In the genomic region with DNA sequence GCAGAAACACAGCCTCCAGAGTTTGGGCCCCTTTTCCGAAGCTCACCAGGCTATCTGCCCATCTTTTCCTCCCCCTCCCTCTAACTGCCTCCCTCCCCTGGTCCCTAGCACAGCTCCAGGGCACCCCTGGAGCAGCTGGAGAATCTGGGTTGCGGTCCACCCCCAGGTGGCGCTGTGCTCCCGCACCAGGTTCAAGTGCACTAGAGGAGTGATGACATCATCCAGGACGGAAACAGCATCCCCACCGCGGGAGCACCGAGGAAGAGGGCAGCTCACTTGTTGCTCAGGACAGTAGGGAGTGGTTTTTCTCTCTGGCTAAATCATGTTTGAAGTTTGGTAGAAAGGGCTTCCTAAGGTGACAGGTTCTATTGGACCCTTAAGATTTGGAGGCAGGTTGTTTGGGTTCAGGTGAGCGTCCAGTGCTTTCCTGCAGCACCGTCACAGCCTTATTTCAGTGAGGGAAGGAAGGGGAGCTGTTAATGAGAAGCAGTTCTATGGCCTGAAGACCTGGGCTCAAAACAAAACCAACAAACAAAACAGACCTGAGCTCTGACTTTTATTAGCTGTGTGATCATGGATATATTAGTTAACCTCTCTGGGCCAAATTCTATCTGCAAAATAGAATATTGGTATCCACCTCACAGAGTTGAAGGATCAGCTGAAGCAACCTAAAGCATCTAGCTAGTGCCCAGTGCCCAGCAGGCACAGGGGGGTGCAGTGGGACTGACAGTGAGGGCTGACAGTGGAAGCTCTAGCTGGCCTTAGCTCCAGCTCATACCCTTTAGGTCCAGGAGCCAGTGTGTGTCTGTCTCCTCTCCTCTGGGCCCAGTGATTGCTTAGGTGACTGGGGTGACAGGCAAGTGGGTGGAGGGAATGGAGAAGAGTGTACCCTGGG, we compare ENCODE assay signal across 1 cellular context.
TF ChIP-seq lines count a peak whose summit lies in the region.

No MANE protein-coding gene starts in this region.

TF ChIP-seq in GM23338, 12 proteins besides CTCF, POLR2A, EP300 and RAD21 (continued from another document):
- TF ChIP-seq POLR2AphosphoS5 (IDR thresholded peaks at IDR 0.05; ENCODE audit: low read depth): no peak
- TF ChIP-seq CREB1 (CRISPR knock-in tag; IDR thresholded peaks at IDR 0.05; ENCODE audit: low read depth): peak; percentile 85
- TF ChIP-seq, protein P1, sequence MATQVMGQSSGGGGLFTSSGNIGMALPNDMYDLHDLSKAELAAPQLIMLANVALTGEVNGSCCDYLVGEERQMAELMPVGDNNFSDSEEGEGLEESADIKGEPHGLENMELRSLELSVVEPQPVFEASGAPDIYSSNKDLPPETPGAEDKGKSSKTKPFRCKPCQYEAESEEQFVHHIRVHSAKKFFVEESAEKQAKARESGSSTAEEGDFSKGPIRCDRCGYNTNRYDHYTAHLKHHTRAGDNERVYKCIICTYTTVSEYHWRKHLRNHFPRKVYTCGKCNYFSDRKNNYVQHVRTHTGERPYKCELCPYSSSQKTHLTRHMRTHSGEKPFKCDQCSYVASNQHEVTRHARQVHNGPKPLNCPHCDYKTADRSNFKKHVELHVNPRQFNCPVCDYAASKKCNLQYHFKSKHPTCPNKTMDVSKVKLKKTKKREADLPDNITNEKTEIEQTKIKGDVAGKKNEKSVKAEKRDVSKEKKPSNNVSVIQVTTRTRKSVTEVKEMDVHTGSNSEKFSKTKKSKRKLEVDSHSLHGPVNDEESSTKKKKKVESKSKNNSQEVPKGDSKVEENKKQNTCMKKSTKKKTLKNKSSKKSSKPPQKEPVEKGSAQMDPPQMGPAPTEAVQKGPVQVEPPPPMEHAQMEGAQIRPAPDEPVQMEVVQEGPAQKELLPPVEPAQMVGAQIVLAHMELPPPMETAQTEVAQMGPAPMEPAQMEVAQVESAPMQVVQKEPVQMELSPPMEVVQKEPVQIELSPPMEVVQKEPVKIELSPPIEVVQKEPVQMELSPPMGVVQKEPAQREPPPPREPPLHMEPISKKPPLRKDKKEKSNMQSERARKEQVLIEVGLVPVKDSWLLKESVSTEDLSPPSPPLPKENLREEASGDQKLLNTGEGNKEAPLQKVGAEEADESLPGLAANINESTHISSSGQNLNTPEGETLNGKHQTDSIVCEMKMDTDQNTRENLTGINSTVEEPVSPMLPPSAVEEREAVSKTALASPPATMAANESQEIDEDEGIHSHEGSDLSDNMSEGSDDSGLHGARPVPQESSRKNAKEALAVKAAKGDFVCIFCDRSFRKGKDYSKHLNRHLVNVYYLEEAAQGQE (IDR thresholded peaks at IDR 0.05; ENCODE audit: unreplicated experiment): no peak
- no peak for TF ChIP-seq STAT1 (IDR thresholded peaks at IDR 0.05; ENCODE audit: unreplicated experiment)
